8 cellular contexts compared by ENCODE assay signal in genomic region chr18:21600526-21601410, GRCh38. TPM values are rescaled to one million over a fixed set of nuclear protein-coding genes. Genes with fewer than 3 reads are reported as not detected.
DNase-seq lines count a peak whose midpoint lies in the region; ATAC-seq and TF ChIP-seq lines count a peak whose summit lies in the region.

TSS of gene ESCO1 (minus strand) at chr18:21600704. CDS start at chr18:21574843, 25,861 bp downstream.

- H3K4me3 Mint-ChIP-seq in chondrocyte (ENCODE audit: unreplicated experiment): peak within 1 kb of the TSS; percentile 92

- H3K36me3 ChIP-seq in BE2C (no peaks in the 10 kb centered on the region), kidney epithelial cell (ENCODE audit: control insufficient read depth, insufficient read depth, low read length) (no peaks in the 10 kb centered on the region)

- H3K4me3 ChIP-seq in BE2C (ENCODE audit: low read depth, low read length): peak within 1 kb of the TSS; percentile 83
- peak within 1 kb of the TSS; percentile 97 for H3K4me3 ChIP-seq in kidney epithelial cell (ENCODE audit: low read depth, low read length)

- H3K4me1 Mint-ChIP-seq in chondrocyte (ENCODE audit: low read depth): peaks cover 31% of the 10 kb centered on the region

- DNase-seq in BE2C (peak; percentile 92), NCI-H460 (ENCODE audit: extremely low read depth, low read depth) (peak; percentile 96), chondrocyte (ENCODE audit: low spot score) (peak; percentile 99), kidney epithelial cell (ENCODE audit: low read depth) (peak; percentile 94)
- DNase-seq in activated CD4-positive, alpha-beta T cell treated with anti-CD3 and anti-CD28 coated beads for 1 hour: peak; percentile 90
- DNase-seq in stimulated activated CD4-positive, alpha-beta T cell treated with anti-CD3 and anti-CD28 coated beads, Interleukin-15, amount 100 ng/mL, for 48 hours (ENCODE audit: low read depth in 2 of 2): peak; percentile 88 to 94

- H3K9me3 Mint-ChIP-seq in chondrocyte (ENCODE audit: low read depth): no peaks in the 10 kb centered on the region

- H3K27me3 Mint-ChIP-seq in chondrocyte (ENCODE audit: low read depth): no peaks in the 10 kb centered on the region

- H3K9me3 ChIP-seq in BE2C: no peaks in the 10 kb centered on the region

- peak; percentile 88 for ATAC-seq in HG03432 (IDR thresholded peaks at IDR 0.05; ENCODE audit: unreplicated experiment)

- TF ChIP-seq CTCF in BE2C (IDR thresholded peaks at IDR 0.05; ENCODE audit: low read depth, low read length) (peak; percentile 43), chondrocyte (IDR thresholded peaks at IDR 0.05) (peak; percentile 100), kidney epithelial cell (IDR thresholded peaks at IDR 0.05; ENCODE audit: insufficient read depth, low read length, poor library complexity, severe bottlenecking) (peak; percentile 72)

- H3K36me3 Mint-ChIP-seq in chondrocyte (ENCODE audit: low read depth): no peaks in the 10 kb centered on the region

- no peaks in the 10 kb centered on the region for H3K4me1 ChIP-seq in BE2C

- H3K27me3 ChIP-seq in BE2C (no peaks in the 10 kb centered on the region), kidney epithelial cell (ENCODE audit: control insufficient read depth, insufficient read depth, low read length) (no peaks in the 10 kb centered on the region)

- peak within 1 kb of the TSS; percentile 96 for H3K27ac Mint-ChIP-seq in chondrocyte (ENCODE audit: unreplicated experiment)

- TF ChIP-seq POLR2A in GM19099 (IDR thresholded peaks at IDR 0.05; ENCODE audit: extremely low read depth, insufficient read length, low read depth): peak; percentile 88

RNA-seq across cellular contexts. Expression of gene ESCO1, which starts in this region (rescaled TPM):
- 5.4 TPM for polyA plus RNA-seq in BE2C (2012; ENCODE audit: insufficient read depth, insufficient read length, low read depth)
- total RNA-seq in NCI-H460 (2014; rRNA removed; shearing (Covaris generic)): 17.3 and 19.5 TPM in 2 replicates
- 7.0 and 10.6 TPM in 2 replicates for polyA plus RNA-seq in NCI-H460 (2014; cell fraction: nucleus; rRNA removed)
- total RNA-seq in chondrocyte (11.6 to 15.2 TPM (median 12.0 TPM) in 3 replicates), kidney epithelial cell (18.9 and 19.4 TPM in 2 replicates)

Comparison
In these comparisons a context has a peak if more than half of its experiments do, and no peak if none do; other contexts are left out.
1. Peak in every context shown above with its lines: DNase-seq, ATAC-seq and H3K4me3 ChIP-seq.
2. CTCF ChIP-seq: peak in every context shown above with its lines; median percentile 100 in chondrocyte; 72 in kidney epithelial cell; 43 in BE2C.